Comparison of ENCODE assay signal across 1 cellular context in genomic region chr22:40874016-40874415, GRCh38.
TF ChIP-seq lines count a peak whose summit lies in the region.

No MANE protein-coding gene starts in this region.

TF ChIP-seq in IMR-90, 13 proteins besides CTCF, POLR2A, EP300 and RAD21:
- TF ChIP-seq CEBPB (IDR thresholded peaks at IDR 0.05; ENCODE audit: low read depth, low read length), result peak; percentile 38; the same call in 1 of the 2 replicates
- no peak for TF ChIP-seq MXI1 (IDR thresholded peaks at IDR 0.05; ENCODE audit: borderline replicate concordance, low read depth, low read length)
